ENCODE assay signal across 1 cellular context in the genomic region with DNA sequence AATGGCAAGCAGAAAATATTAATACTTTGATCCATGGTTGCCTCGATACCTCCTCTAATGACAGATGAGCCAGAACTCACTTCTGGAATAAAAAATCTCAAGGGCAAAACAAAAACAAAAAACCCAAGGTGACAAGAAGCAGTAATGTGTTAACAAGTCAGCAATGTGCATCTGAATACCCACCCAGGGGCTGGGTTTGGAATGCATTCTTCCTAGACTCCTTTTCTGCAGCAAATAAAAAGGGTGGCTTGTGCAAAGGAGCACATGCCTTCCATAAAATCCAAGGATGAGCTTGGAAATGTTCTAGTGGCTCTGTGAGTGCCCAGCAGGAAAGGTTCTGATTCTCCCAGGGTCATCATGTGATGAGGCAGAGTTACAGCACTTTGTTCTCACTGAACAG.
TF ChIP-seq lines count a peak whose summit lies in the region.

No MANE protein-coding gene starts in this region.

TF ChIP-seq in H1, 55 proteins besides CTCF, POLR2A, EP300 and RAD21:
- TF ChIP-seq, protein P1, sequence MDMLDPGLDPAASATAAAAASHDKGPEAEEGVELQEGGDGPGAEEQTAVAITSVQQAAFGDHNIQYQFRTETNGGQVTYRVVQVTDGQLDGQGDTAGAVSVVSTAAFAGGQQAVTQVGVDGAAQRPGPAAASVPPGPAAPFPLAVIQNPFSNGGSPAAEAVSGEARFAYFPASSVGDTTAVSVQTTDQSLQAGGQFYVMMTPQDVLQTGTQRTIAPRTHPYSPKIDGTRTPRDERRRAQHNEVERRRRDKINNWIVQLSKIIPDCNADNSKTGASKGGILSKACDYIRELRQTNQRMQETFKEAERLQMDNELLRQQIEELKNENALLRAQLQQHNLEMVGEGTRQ (IDR thresholded peaks at IDR 0.05; ENCODE audit: low read length) = no peak
- no peak for TF ChIP-seq TCF12 (IDR thresholded peaks at IDR 0.05; ENCODE audit: low read depth, low read length)
- TF ChIP-seq FOSL1 (IDR thresholded peaks at IDR 0.05; ENCODE audit: insufficient read depth, low read depth, low read length) = no peak
- no peak for TF ChIP-seq CREB1 (IDR thresholded peaks at IDR 0.05)
- TF ChIP-seq SP2 (IDR thresholded peaks at IDR 0.05; ENCODE audit: low read length) = no peak
- no peak for TF ChIP-seq CTBP2 (IDR thresholded peaks at IDR 0.05; ENCODE audit: borderline replicate concordance, insufficient read depth, insufficient read length, low read length)
- no peak for TF ChIP-seq SP4 (IDR thresholded peaks at IDR 0.05; ENCODE audit: low read length)
- TF ChIP-seq CHD1 (IDR thresholded peaks at IDR 0.05; ENCODE audit: low read depth, low read length) = no peak
- TF ChIP-seq SIN3A (conservative IDR thresholded peaks at IDR 0.05 in 1 of 2, IDR thresholded peaks at IDR 0.05 in 1 of 2; ENCODE audit: low read depth in 1 of 2, low read length in 2 of 2) = no peak
- TF ChIP-seq, protein P2, sequence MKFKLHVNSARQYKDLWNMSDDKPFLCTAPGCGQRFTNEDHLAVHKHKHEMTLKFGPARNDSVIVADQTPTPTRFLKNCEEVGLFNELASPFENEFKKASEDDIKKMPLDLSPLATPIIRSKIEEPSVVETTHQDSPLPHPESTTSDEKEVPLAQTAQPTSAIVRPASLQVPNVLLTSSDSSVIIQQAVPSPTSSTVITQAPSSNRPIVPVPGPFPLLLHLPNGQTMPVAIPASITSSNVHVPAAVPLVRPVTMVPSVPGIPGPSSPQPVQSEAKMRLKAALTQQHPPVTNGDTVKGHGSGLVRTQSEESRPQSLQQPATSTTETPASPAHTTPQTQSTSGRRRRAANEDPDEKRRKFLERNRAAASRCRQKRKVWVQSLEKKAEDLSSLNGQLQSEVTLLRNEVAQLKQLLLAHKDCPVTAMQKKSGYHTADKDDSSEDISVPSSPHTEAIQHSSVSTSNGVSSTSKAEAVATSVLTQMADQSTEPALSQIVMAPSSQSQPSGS (IDR thresholded peaks at IDR 0.05; ENCODE audit: low read length) = no peak
- no peak for TF ChIP-seq BRCA1 (IDR thresholded peaks at IDR 0.05; ENCODE audit: low read depth, low read length)
- TF ChIP-seq TAF7 (optimal IDR thresholded peaks at IDR 0.05; ENCODE audit: borderline replicate concordance, low read depth, low read length) = no peak
- TF ChIP-seq POU5F1 (IDR thresholded peaks at IDR 0.05; ENCODE audit: low read depth, low read length) = no peak
- TF ChIP-seq SIX5 (IDR thresholded peaks at IDR 0.05; ENCODE audit: low read depth, low read length) = no peak
- TF ChIP-seq RXRA (IDR thresholded peaks at IDR 0.05; ENCODE audit: insufficient read depth, low read depth, low read length) = no peak
